In the genomic region with DNA sequence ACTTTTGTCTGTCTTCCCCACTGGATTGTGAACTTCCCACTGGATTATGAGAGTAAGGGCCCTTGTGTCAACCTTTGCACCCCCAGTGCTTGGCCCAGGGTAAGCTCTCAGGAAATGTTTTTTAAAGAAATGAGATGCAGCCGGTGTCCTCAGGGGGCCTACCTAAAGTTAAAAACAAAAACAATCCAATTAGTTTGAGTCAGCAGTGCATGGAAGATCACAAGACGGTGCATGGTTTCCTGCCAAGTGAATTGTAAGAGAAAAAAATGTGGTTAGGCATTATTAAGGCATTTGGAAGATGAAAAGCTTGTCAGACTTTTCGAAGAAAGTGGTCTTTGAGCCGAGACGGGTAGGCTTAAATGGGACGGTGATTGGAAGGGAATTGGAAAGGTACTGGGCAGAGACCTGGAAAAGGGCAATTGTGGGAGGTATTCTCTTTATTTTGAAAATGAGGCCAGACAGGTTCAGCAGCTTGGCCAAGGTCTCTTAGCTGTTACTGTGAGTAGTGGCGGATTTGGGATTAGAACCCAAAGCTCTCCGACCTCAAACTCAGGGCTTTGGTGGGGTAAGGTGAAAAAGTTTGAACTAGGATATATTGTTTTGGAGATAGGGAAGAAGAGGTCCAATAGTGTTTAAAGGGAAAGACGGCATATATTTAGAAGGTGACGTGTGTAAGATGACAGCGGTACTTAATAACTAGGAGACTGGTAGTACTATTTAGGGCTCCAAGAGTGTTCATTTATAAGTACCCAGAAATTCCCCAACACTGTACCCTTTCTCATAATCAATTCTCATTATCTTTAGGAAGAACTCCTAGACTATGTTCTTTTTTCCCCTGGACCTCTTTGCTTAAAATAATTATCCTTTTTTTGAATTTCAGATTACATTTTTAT, we compare ENCODE assay signal across 8 cellular contexts. TPM values are rescaled to one million over a fixed set of nuclear protein-coding genes. Genes with fewer than 3 reads are reported as not detected.
DNase-seq lines count a peak whose midpoint lies in the region; ATAC-seq, FAIRE-seq and TF ChIP-seq lines count a peak whose summit lies in the region.

No MANE protein-coding gene starts in this region.

- CTCF ChIA-PET in activated naive CD4-positive, alpha-beta T cell treated with anti-CD3 and anti-CD28 coated beads, Interleukin-2, amount 10 ng/mL, durations not matched to agents 7 days and 5 days (lab: Charles Lee): no interaction called here

- no peaks in the 10 kb centered on the region for H4K20me1 ChIP-seq in Karpas-422 (ENCODE audit: insufficient read depth, low read depth, low read length)
- no peaks in the 10 kb centered on the region for H4K20me1 ChIP-seq in osteoblast (ENCODE audit: insufficient read depth, low read length)

- H3K27ac Mint-ChIP-seq in activated naive CD4-positive, alpha-beta T cell treated with anti-CD3 and anti-CD28 coated beads, Interleukin-2, amount 10 ng/mL, durations not matched to agents 7 days and 5 days: peak overlapping the region; percentile 96

- no peak for TF ChIP-seq CTCF in D721Med (IDR thresholded peaks at IDR 0.05; ENCODE audit: insufficient read depth, missing control alignments)
- TF ChIP-seq CTCF in osteoblast (IDR thresholded peaks at IDR 0.05; ENCODE audit: extremely low read depth, low read depth, low read length): no peak

- peak; percentile 25 for FAIRE-seq in D721Med (lab: Jason Lieb, UNC)

- H3K4me2 ChIP-seq in Karpas-422 (ENCODE audit: low read depth, low read length, poor library complexity, severe bottlenecking): peak overlapping the region; percentile 87
- peak overlapping the region; percentile 95 for H3K4me2 ChIP-seq in osteoblast (ENCODE audit: insufficient read depth, low read length)

- no peaks in the 10 kb centered on the region for H3K9me2 ChIP-seq in Karpas-422 (replicated peaks; ENCODE audit: insufficient read depth, low read length)

- H3K4me3 ChIP-seq in Karpas-422 (ENCODE audit: low read length) (peak overlapping the region; percentile 87), osteoblast (ENCODE audit: insufficient read depth, low read length) (peak overlapping the region; percentile 87)

- H3K4me3 Mint-ChIP-seq in activated naive CD4-positive, alpha-beta T cell treated with anti-CD3 and anti-CD28 coated beads, Interleukin-2, amount 10 ng/mL, durations not matched to agents 7 days and 5 days: peak overlapping the region; percentile 97

- peaks cover 4% of the 10 kb centered on the region for H3K9me3 Mint-ChIP-seq in activated naive CD4-positive, alpha-beta T cell treated with anti-CD3 and anti-CD28 coated beads, Interleukin-2, amount 10 ng/mL, durations not matched to agents 7 days and 5 days

- H3K4me1 ChIP-seq in Karpas-422 (ENCODE audit: low read length) (peaks cover 45% of the 10 kb centered on the region), osteoblast (ENCODE audit: insufficient read depth, low read length) (peaks cover 15% of the 10 kb centered on the region)

- H3K27me3 ChIP-seq in Karpas-422 (ENCODE audit: low read length): no peaks in the 10 kb centered on the region
- H3K27me3 ChIP-seq in osteoblast (ENCODE audit: insufficient read depth, low read length): no peaks in the 10 kb centered on the region

- H2AFZ ChIP-seq in Karpas-422 (ENCODE audit: low read length): no peak overlapping the region
- H2AFZ ChIP-seq in osteoblast (ENCODE audit: low read length): peak overlapping the region; percentile 91

- H3K79me2 ChIP-seq in Karpas-422 (ENCODE audit: low read length) (peaks cover 61% of the 10 kb centered on the region), osteoblast (ENCODE audit: insufficient read depth, low read length) (peaks cover 46% of the 10 kb centered on the region)

- peak overlapping the region; percentile 86 for H3K27ac ChIP-seq in Karpas-422 (ENCODE audit: low read length)
- H3K27ac ChIP-seq in osteoblast (ENCODE audit: low read depth, low read length): peak overlapping the region; percentile 91

- H3K36me3 ChIP-seq in Karpas-422 (ENCODE audit: insufficient read depth, low read length): peaks cover 17% of the 10 kb centered on the region
- H3K36me3 ChIP-seq in osteoblast (ENCODE audit: insufficient read depth, low read length): no peaks in the 10 kb centered on the region

- peaks cover 16% of the 10 kb centered on the region for H3K36me3 Mint-ChIP-seq in activated naive CD4-positive, alpha-beta T cell treated with anti-CD3 and anti-CD28 coated beads, Interleukin-2, amount 10 ng/mL, durations not matched to agents 7 days and 5 days

- H3K9me3 ChIP-seq in Karpas-422 (ENCODE audit: low read length): peaks cover 3% of the 10 kb centered on the region; the same call in 1 of the 2 replicates
- H3K9me3 ChIP-seq in osteoblast (ENCODE audit: low read depth, low read length): no peaks in the 10 kb centered on the region

- H3K27me3 Mint-ChIP-seq in activated naive CD4-positive, alpha-beta T cell treated with anti-CD3 and anti-CD28 coated beads, Interleukin-2, amount 10 ng/mL, durations not matched to agents 7 days and 5 days: no peaks in the 10 kb centered on the region

- DNase-seq in D721Med (ENCODE audit: insufficient read length, low spot score) (no peak), Karpas-422 (peak; percentile 72), glomerular endothelial cell (ENCODE audit: extremely low read depth, low read depth, low spot score) (peak; percentile 55), osteoblast (ENCODE audit: insufficient read length, low spot score, missing footprints) (peak; percentile 54), GM19240 (ENCODE audit: insufficient read length, low spot score) (no peak)
- DNase-seq in activated naive CD4-positive, alpha-beta T cell treated with anti-CD3 and anti-CD28 coated beads, Interleukin-2, amount 10 ng/mL, durations not matched to agents 7 days and 5 days: peak; percentile 29

- ATAC-seq in GM21528 (IDR thresholded peaks at IDR 0.05; ENCODE audit: low FRiP score, unreplicated experiment) (peak; percentile 25), GM19463 (IDR thresholded peaks at IDR 0.05; ENCODE audit: unreplicated experiment) (no peak)

- H3K4me1 Mint-ChIP-seq in activated naive CD4-positive, alpha-beta T cell treated with anti-CD3 and anti-CD28 coated beads, Interleukin-2, amount 10 ng/mL, durations not matched to agents 7 days and 5 days: peaks cover 36% of the 10 kb centered on the region

- peak overlapping the region; percentile 97 for H3K9ac ChIP-seq in Karpas-422 (ENCODE audit: low read length)

RNA-seq across cellular contexts. Expression of a gene that starts 1.2 kb away (rescaled TPM):
- total RNA-seq in Karpas-422 (2014; rRNA removed; shearing (Covaris generic); ENCODE audit: low replicate concordance): 24.3 and 85.1 TPM in 2 replicates
- total RNA-seq in glomerular endothelial cell: 12.5 and 23.9 TPM in 2 replicates
- 33.7 and 43.6 TPM in 2 replicates for total RNA-seq in osteoblast

Comparison
In these comparisons a context has a peak if more than half of its experiments do, and no peak if none do; other contexts are left out.
1. DNase-seq: peak in Karpas-422 (single experiment), activated naive CD4-positive, alpha-beta T cell treated with anti-CD3 and anti-CD28 coated beads, Interleukin-2, amount 10 ng/mL, durations not matched to agents 7 days and 5 days (single experiment), glomerular endothelial cell (single experiment) and osteoblast (single experiment); none in D721Med (single experiment) and GM19240 (single experiment).